Comparison of ENCODE assay signal across 18 cellular contexts in the genomic region with DNA sequence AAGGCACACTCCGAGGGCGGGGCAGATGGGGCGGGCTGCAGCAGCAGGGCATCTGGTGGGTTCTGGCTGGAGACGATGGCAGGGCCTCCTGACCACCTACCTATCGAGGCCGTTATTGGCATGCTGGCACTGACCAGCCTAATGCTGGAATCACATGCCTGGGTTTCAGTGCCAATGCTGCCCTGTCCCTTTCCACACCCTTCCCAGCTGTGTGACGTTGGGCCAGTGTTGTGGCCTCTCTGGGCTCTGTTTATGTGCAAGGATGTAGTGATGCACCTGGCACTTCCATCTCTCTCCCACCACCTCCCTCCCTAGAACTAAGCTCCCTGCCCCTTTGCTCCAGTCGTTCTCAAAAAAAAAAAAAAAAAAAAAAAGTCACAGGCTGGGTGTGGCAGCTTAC.
"Had no signal": no experiment of that assay in that cellular context is flagged by ENCODE, and none has a peak within 500 bp of the region (broad histone marks: within the 10 kb centered on the region; RNA-seq: fewer than 3 reads in every experiment).

No MANE protein-coding gene starts in this region.

- H3K27me3 ChIP-seq: SJSA1 had no signal

- FAIRE-seq: HTR-8/SVneo, RCC 7860 had no signal

- H3K9me3 ChIP-seq: SJSA1 had no signal

- H3K27ac ChIP-seq: HL-60, KMS-11, SJSA1, SK-N-MC had no signal

- H3K9ac ChIP-seq: KMS-11 had no signal

- DNase-seq: MM.1S, NCI-H187, NCI-H2029, NCI-H2081 treated with DMSO at 0.1 percent for 48 hours, NCI-H2171, NCI-H226, NCI-H446, NCI-H510A, NCI-H524 treated with DMSO at 0.1 percent for 48 hours, NCI-H774, Right ventricle myocardium superior, SIG-M5 had no signal

- H3K4me2 ChIP-seq: KMS-11 had no signal

- H3K4me3 ChIP-seq: SJSA1, SK-N-MC had no signal
